Comparison of ENCODE assay signal across 13 cellular contexts in the genomic region with DNA sequence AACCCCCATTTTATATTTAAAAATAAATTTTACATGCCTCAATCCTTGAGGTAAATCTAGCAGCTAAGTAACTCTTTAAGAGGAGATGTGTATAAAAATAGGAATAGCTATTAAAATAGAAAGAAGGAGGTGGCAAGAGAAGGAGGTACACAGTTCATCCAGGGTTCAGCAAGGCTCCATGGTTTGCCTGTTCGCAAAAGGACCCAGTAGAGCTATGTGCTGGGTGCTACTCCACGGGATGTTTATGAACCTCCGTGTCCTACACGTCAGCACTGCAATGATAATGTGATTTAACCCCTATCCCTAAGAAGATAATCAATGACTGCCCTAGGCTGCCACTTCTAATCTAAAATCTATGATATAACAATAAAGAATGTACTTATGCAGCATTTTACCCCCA. TPM values are rescaled to one million over a fixed set of nuclear protein-coding genes. Genes with fewer than 3 reads are reported as not detected.
A peak's percentile ranks its signal among the peaks of the same experiment; 100 is the strongest.
DNase-seq lines count a peak whose midpoint lies in the region; ATAC-seq and TF ChIP-seq lines count a peak whose summit lies in the region.
"Had no signal": no experiment of that assay in that cellular context is flagged by ENCODE, and none has a peak within 500 bp of the region (broad histone marks: within the 10 kb centered on the region; RNA-seq: fewer than 3 reads in every experiment).

No MANE protein-coding gene starts in this region.

- H3K27me3 ChIP-seq in heart left ventricle (no peaks in the 10 kb centered on the region), right atrium auricular region (no peaks in the 10 kb centered on the region), tibial artery (no peaks in the 10 kb centered on the region)
- H3K27me3 ChIP-seq: SJSA1 had no signal

- DNase-seq in heart left ventricle (no peak), right atrium auricular region (ENCODE audit: low spot score) (no peak), T-cell (no peak), memory B cell (ENCODE audit: low spot score in 2 of 2) (no peak), tibial artery (no peak), NAMALWA (ENCODE audit: low spot score) (no peak)
- DNase-seq: HCEC 1CT, left lung, NCI-H226 had no signal

- no peaks in the 10 kb centered on the region for H3K27me3 Mint-ChIP-seq in T-cell
- no peaks in the 10 kb centered on the region for H3K27me3 Mint-ChIP-seq in memory B cell

- H3K4me3 Mint-ChIP-seq in T-cell: peak overlapping the region in 2 of 3 donors; percentile 73 to 75
- no peak overlapping the region for H3K4me3 Mint-ChIP-seq in memory B cell

- H3K9me3 Mint-ChIP-seq in T-cell: no peaks in the 10 kb centered on the region
- H3K9me3 Mint-ChIP-seq in memory B cell: peaks cover 2% of the 10 kb centered on the region

- CTCF ChIA-PET in T-cell (lab: Charles Lee): interaction anchor here (0.6 to 1.5 kb wide), 4 partner anchors 34 to 1080 kb away, joined by 3 to 9 read pairs (median 6); a partner anchor contains a TSS

- no peak for TF ChIP-seq POLR2A in heart left ventricle (IDR thresholded peaks at IDR 0.05)

- H3K4me3 ChIP-seq in heart left ventricle (peak overlapping the region in 10 of 12 donors; percentile 52 to 97 (median 75)), right atrium auricular region (peak overlapping the region in 1 of 2 donors; percentile 86), tibial artery (peak overlapping the region; percentile 80 to 87)

- H3K27ac ChIP-seq in heart left ventricle: peak overlapping the region in 1 of 12 donors; percentile 75
- no peak overlapping the region for H3K27ac ChIP-seq in right atrium auricular region
- peak overlapping the region in 1 of 2 donors; percentile 76 for H3K27ac ChIP-seq in tibial artery

- ATAC-seq in heart left ventricle (no peak), T-cell (replicated peaks in 1 of 4) (no peak), memory B cell (ENCODE audit: low read depth) (no peak), HG02884 (IDR thresholded peaks at IDR 0.05; ENCODE audit: unreplicated experiment) (no peak), HG02642 (IDR thresholded peaks at IDR 0.05; ENCODE audit: poor library complexity, unreplicated experiment) (no peak)

- H3K9me3 ChIP-seq in heart left ventricle (no peaks in the 10 kb centered on the region), right atrium auricular region (no peaks in the 10 kb centered on the region), tibial artery (no peaks in the 10 kb centered on the region)
- H3K9me3 ChIP-seq: left lung, SJSA1 had no signal

- intact Hi-C loops in heart left ventricle (cut with DNase I) (loop anchor here in 2 of 10 donors (2.0 to 5.0 kb wide), 2 partner anchors 34 to 51 kb away; no protein-coding TSS in a partner anchor), tibial artery (cut with DNase I; ENCODE audit: low total_unique reads) (no loop called here)

- TF ChIP-seq CTCF in heart left ventricle (IDR thresholded peaks at IDR 0.05): no peak
- TF ChIP-seq CTCF in right atrium auricular region (IDR thresholded peaks at IDR 0.05): no peak
- TF ChIP-seq CTCF in tibial artery (IDR thresholded peaks at IDR 0.05): no peak

- POLR2A ChIA-PET in T-cell (lab: Charles Lee): interaction anchor here (0.5 to 1.1 kb wide), 5 partner anchors 27 to 606 kb away, joined by 3 to 6 read pairs (median 4); no protein-coding TSS in a partner anchor

- H3K36me3 Mint-ChIP-seq in T-cell (no peaks in the 10 kb centered on the region), memory B cell (peaks cover 2% of the 10 kb centered on the region)

- H3K4me1 Mint-ChIP-seq in T-cell: peaks cover 33 to 43% (median 37%) of the 10 kb centered on the region in 3 donors
- peaks cover 32% of the 10 kb centered on the region for H3K4me1 Mint-ChIP-seq in memory B cell

- peak overlapping the region in 1 of 2 donors; percentile 87 for H3K27ac Mint-ChIP-seq in T-cell
- H3K27ac Mint-ChIP-seq in memory B cell: peak overlapping the region; percentile 95

- H3K4me1 ChIP-seq in heart left ventricle: peaks cover 0 to 38% (median 16%) of the 10 kb centered on the region in 12 donors
- H3K4me1 ChIP-seq in right atrium auricular region: peaks cover 0 to 24% of the 10 kb centered on the region in 2 donors
- H3K4me1 ChIP-seq in tibial artery: peaks cover 0 to 32% (median 21%) of the 10 kb centered on the region in 4 donors

- 31 to 53% (median 44%) methylated on average over 4 of the region's 4 CpGs for WGBS in heart left ventricle, 4 donors

- no peaks in the 10 kb centered on the region for H3K36me3 ChIP-seq in heart left ventricle
- H3K36me3 ChIP-seq in right atrium auricular region: no peaks in the 10 kb centered on the region
- no peaks in the 10 kb centered on the region for H3K36me3 ChIP-seq in tibial artery
- H3K36me3 ChIP-seq: left lung, SJSA1 had no signal

RNA-seq across cellular contexts. Expression of a gene that starts 0.9 kb away (rescaled TPM):
- total RNA-seq in heart left ventricle (10 to 100 TPM in 3 of 9 donors, 1 to 10 TPM in 6; 6.7 to 15.3 (median 8.8) TPM), right atrium auricular region (10 to 100 TPM in 1 of 2 donors, 1 to 10 TPM in 1; 6.5 to 10.6 TPM), T-cell (10 to 100 TPM; 46.7 to 55.7 (median 54.8) TPM)
- polyA plus RNA-seq in heart left ventricle: 1 to 10 TPM; 3.5 to 5.8 TPM

RNA-seq across cellular contexts. Expression of a gene that starts 5.3 kb away (rescaled TPM):
- total RNA-seq in heart left ventricle: under 1 TPM in 1 of 9 donors, not detected in 8; 0.08 TPM
- not detected for polyA plus RNA-seq in heart left ventricle
- total RNA-seq in right atrium auricular region: not detected
- total RNA-seq in T-cell: not detected
- total RNA-seq: left lung, LHCN-M2, SJSA1 had no signal

RNA-seq across cellular contexts. Expression of a gene that starts 35.3 kb away (rescaled TPM):
- 100 to 1,000 TPM in 6 of 9 donors, 10 to 100 TPM in 3; 95.5 to 120 (median 104) TPM for total RNA-seq in heart left ventricle
- polyA plus RNA-seq in heart left ventricle: 100 to 1,000 TPM; 252 to 268 TPM
- total RNA-seq in right atrium auricular region: 100 to 1,000 TPM; 102 to 119 TPM
- 100 to 1,000 TPM in 1 of 5 donors, 10 to 100 TPM in 4; 88.1 to 116 (median 91.1) TPM for total RNA-seq in T-cell
